ENCODE assay signal across 10 cellular contexts in genomic region chr18:69978743-69979715, GRCh38.
DNase-seq lines count a peak whose midpoint lies in the region; ATAC-seq and TF ChIP-seq lines count a peak whose summit lies in the region.
"Had no signal": no experiment of that assay in that cellular context is flagged by ENCODE, and none has a peak within 500 bp of the region (broad histone marks: within the 10 kb centered on the region; RNA-seq: fewer than 3 reads in every experiment).

No MANE protein-coding gene starts in this region.

- no peak overlapping the region for H3K27ac ChIP-seq in brain microvascular endothelial cell

- CTCF ChIA-PET in GM10248 (lab: Yijun Ruan, JAX), result interaction anchor here (1.0 kb wide), 1 partner anchor 20 kb away, joined by 3 read pairs; no protein-coding TSS in a partner anchor

- H3K4me3 ChIP-seq in brain microvascular endothelial cell (ENCODE audit: low read depth, low read length), result no peak overlapping the region

- POLR2A ChIA-PET in GM10248 (lab: Yijun Ruan, JAX), result no interaction called here

- no peaks in the 10 kb centered on the region for H3K36me3 ChIP-seq in brain microvascular endothelial cell (replicated peaks)

- H3K27me3 ChIP-seq in brain microvascular endothelial cell (replicated peaks), result no peaks in the 10 kb centered on the region

- in situ Hi-C loops in brain microvascular endothelial cell (cut with HindIII; ENCODE audit: low pct_ligation_motif_present, low sequenced_read_pairs), result no loop called here

- DNase-seq in GM10248 (ENCODE audit: extremely low spot score) (peak; percentile 36), OCI-M1 (lab: John Stamatoyannopoulos, UW) (peak; percentile 9), D341Med (ENCODE audit: low spot score) (no peak), brain microvascular endothelial cell (no peak)
- no peak for DNase-seq in stimulated activated CD4-positive, alpha-beta T cell treated with anti-CD3 and anti-CD28 coated beads, Interleukin-15, amount 100 ng/mL, for 24 hours
- no peak for DNase-seq in stimulated activated CD4-positive, alpha-beta T cell treated with anti-CD3 and anti-CD28 coated beads, Interleukin-1b, Interleukin-23, amount 100 ng/mL, for 48 hours
- DNase-seq: NCI-H774 had no signal

- ATAC-seq in GM19023 (IDR thresholded peaks at IDR 0.05; ENCODE audit: unreplicated experiment), result peak; percentile 46
- ATAC-seq in HG02852 (IDR thresholded peaks at IDR 0.05; ENCODE audit: unreplicated experiment), result peak; percentile 85
- ATAC-seq: esophagus mucosa had no signal

- no peak for TF ChIP-seq CTCF in GM10248 (IDR thresholded peaks at IDR 0.05; ENCODE audit: control extremely low read depth, extremely low read depth, low read depth, missing control alignments)
- TF ChIP-seq CTCF in brain microvascular endothelial cell (IDR thresholded peaks at IDR 0.05; ENCODE audit: low read depth, low read length, missing control alignments), result no peak

Comparison
In these comparisons a context has a peak if more than half of its experiments do, and no peak if none do; other contexts are left out.
1. DNase-seq: peak in GM10248 (single experiment) and OCI-M1 (single experiment); none in D341Med (single experiment), stimulated activated CD4-positive, alpha-beta T cell treated with anti-CD3 and anti-CD28 coated beads, Interleukin-15, amount 100 ng/mL, for 24 hours (single experiment), brain microvascular endothelial cell (single experiment) and stimulated activated CD4-positive, alpha-beta T cell treated with anti-CD3 and anti-CD28 coated beads, Interleukin-1b, Interleukin-23, amount 100 ng/mL, for 48 hours (single experiment).